8 cellular contexts compared by ENCODE assay signal in the genomic region with DNA sequence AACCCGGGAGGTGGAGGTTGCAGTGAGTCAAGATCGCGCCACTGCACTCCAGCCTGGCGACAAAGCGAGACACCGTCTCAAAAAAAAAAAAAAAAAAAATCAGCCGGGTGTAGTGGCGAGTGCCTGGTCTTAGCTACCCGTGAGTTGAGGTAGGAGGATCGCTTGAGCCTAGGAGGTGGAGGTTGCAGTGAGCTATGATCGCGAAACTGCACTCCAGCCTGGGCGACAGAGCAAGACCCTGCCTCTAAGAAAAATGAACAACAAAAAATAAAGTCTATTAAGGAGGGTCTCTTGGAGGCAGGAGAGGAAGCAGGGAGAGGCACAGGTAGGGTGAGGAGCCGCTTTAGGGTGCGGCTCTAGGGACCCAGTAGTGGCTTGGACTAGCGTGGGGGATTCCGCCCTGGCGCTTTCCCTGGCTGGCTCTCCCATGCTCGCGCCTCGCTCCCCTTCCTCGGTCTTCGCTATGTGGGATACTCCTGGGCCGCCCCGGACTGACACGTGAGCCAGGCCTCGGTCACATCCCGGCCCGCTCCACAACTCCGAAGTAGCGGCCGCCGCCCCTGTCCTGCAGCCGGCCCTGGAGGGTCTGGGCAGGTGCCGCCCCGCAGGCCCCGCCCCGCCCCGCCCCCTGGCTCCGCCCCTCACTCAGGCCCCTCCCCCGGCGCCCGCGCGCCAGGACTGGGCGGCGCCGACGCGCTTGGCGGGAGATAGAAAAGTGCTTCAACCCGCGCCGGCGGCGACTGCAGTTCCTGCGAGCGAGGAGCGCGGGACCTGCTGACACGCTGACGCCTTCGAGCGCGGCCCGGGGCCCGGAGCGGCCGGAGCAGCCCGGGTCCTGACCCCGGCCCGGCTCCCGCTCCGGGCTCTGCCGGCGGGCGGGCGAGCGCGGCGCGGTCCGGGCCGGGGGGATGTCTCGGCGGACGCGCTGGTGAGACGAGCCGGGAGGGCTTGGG. TPM values are rescaled to one million over a fixed set of nuclear protein-coding genes. Genes with fewer than 3 reads are reported as not detected.
DNase-seq lines count a peak whose midpoint lies in the region; ATAC-seq and TF ChIP-seq lines count a peak whose summit lies in the region.

A gene (plus strand): TSS at position 739 of the 953 bp plus-strand sequence. CDS start 170 bp downstream, at position 909.

- H2AFZ ChIP-seq in SU-DHL-6 (ENCODE audit: low read depth, low read length, severe bottlenecking): peak within 1 kb of the TSS; percentile 72
- peak within 1 kb of the TSS; percentile 62 for H2AFZ ChIP-seq in smooth muscle cell (ENCODE audit: low read depth)

- no peaks in the 10 kb centered on the region for H3K27me3 ChIP-seq in SU-DHL-6 (ENCODE audit: low read length)
- no peaks in the 10 kb centered on the region for H3K27me3 ChIP-seq in smooth muscle cell (ENCODE audit: low read depth)

- 10% methylated on average over 58 of the region's 90 CpGs for WGBS in smooth muscle cell (ENCODE audit: low lambda C conversion rate)

- H3K9me3 ChIP-seq in SU-DHL-6 (ENCODE audit: insufficient read depth, low read length) (no peaks in the 10 kb centered on the region), smooth muscle cell (replicated peaks; ENCODE audit: low read depth) (no peaks in the 10 kb centered on the region)

- H3K4me1 ChIP-seq in smooth muscle cell (ENCODE audit: low read depth): no peaks in the 10 kb centered on the region

- peak within 1 kb of the TSS; percentile 87 for H3K4me3 ChIP-seq in GM08714 (ENCODE audit: low read length)
- H3K4me3 ChIP-seq in LNCaP clone FGC (ENCODE audit: low read depth, low read length): peak within 1 kb of the TSS; percentile 59
- H3K4me3 ChIP-seq in SU-DHL-6 (ENCODE audit: insufficient read depth, low read length, poor library complexity, severe bottlenecking): peak within 1 kb of the TSS; percentile 81
- peak within 1 kb of the TSS; percentile 44 for H3K4me3 ChIP-seq in smooth muscle cell

- intact Hi-C loops in left ventricle myocardium superior (cut with micrococcal nuclease): no loop called here

- TF ChIP-seq CTCF in LNCaP clone FGC (IDR thresholded peaks at IDR 0.05; ENCODE audit: control insufficient read depth, extremely low read depth, insufficient read depth) (no peak), SU-DHL-6 (IDR thresholded peaks at IDR 0.05; ENCODE audit: insufficient read depth, low read length, poor library complexity, severe bottlenecking) (no peak), smooth muscle cell (IDR thresholded peaks at IDR 0.05; ENCODE audit: borderline replicate concordance, insufficient read depth, poor library complexity, severe bottlenecking) (no peak)

- H3F3A ChIP-seq in SU-DHL-6 (ENCODE audit: insufficient read depth) (0 out of 2 replicates have a peak, but pooled peaks cover 3% of the 10 kb centered on the region), smooth muscle cell (ENCODE audit: low read depth) (no peaks in the 10 kb centered on the region)

- peak within 1 kb of the TSS; percentile 53 for H3K27ac ChIP-seq in SU-DHL-6 (ENCODE audit: low read depth, low read length)
- no peak within 1 kb of the TSS for H3K27ac ChIP-seq in smooth muscle cell (ENCODE audit: low read depth)

- peak; percentile 91 to 96 for ATAC-seq in activated naive CD4-positive, alpha-beta T cell treated with anti-CD3 and anti-CD28 coated beads, Interleukin-2, amount 50 U/mL, for 72 hours
- peak; percentile 77 for ATAC-seq in left ventricle myocardium superior

- H3K79me2 ChIP-seq in SU-DHL-6 (ENCODE audit: insufficient read depth, low read length): peaks cover 41% of the 10 kb centered on the region
- no peaks in the 10 kb centered on the region for H3K79me2 ChIP-seq in smooth muscle cell (ENCODE audit: low read depth)

- DNase-seq in H4 (ENCODE audit: low spot score) (peak; percentile 36), LNCaP clone FGC (ENCODE audit: low read depth) (peak; percentile 15), left ventricle myocardium superior (peak; percentile 51), smooth muscle cell (lab: John Stamatoyannopoulos, UW; ENCODE audit: unreplicated experiment) (no peak), ureter (ENCODE audit: low spot score) (no peak)
- peak; percentile 73 to 75 for DNase-seq in activated naive CD4-positive, alpha-beta T cell treated with anti-CD3 and anti-CD28 coated beads, Interleukin-2, amount 50 U/mL, for 72 hours (ENCODE audit: low spot score in 2 of 2)

- no peaks in the 10 kb centered on the region for H3K9me3 Mint-ChIP-seq in activated naive CD4-positive, alpha-beta T cell treated with anti-CD3 and anti-CD28 coated beads, Interleukin-2, amount 50 U/mL, for 72 hours

- no peaks in the 10 kb centered on the region; the same call in 1 of the 2 replicates for H4K20me1 ChIP-seq in SU-DHL-6 (ENCODE audit: low read depth, low read length)
- H4K20me1 ChIP-seq in smooth muscle cell (ENCODE audit: low read depth): no peaks in the 10 kb centered on the region

- peak within 1 kb of the TSS; percentile 87 for H3K9ac ChIP-seq in SU-DHL-6 (ENCODE audit: low read length)
- H3K9ac ChIP-seq in smooth muscle cell (ENCODE audit: low read depth): no peak within 1 kb of the TSS

- H3K9me2 ChIP-seq in SU-DHL-6 (replicated peaks; ENCODE audit: insufficient read depth, low read length): no peaks in the 10 kb centered on the region

- peak within 1 kb of the TSS; percentile 64 for H3K4me2 ChIP-seq in SU-DHL-6 (ENCODE audit: low read depth, low read length, poor library complexity, severe bottlenecking)
- peak within 1 kb of the TSS; percentile 86 for H3K4me2 ChIP-seq in smooth muscle cell

- peaks cover 13 to 21% of the 10 kb centered on the region in 2 donors for H3K36me3 Mint-ChIP-seq in activated naive CD4-positive, alpha-beta T cell treated with anti-CD3 and anti-CD28 coated beads, Interleukin-2, amount 50 U/mL, for 72 hours

- H3K36me3 ChIP-seq in SU-DHL-6 (ENCODE audit: low read length) (no peaks in the 10 kb centered on the region), smooth muscle cell (ENCODE audit: low read depth) (no peaks in the 10 kb centered on the region)

- peak within 1 kb of the TSS; percentile 77 to 78 for H3K27ac Mint-ChIP-seq in activated naive CD4-positive, alpha-beta T cell treated with anti-CD3 and anti-CD28 coated beads, Interleukin-2, amount 50 U/mL, for 72 hours

RNA-seq across cellular contexts. Expression of the gene that starts here (rescaled TPM):
- 21.3 and 40.8 TPM in 2 replicates for total RNA-seq in H4 (2014; rRNA removed; shearing (Covaris generic))
- 100 to 1,000 TPM in 1 of 2 donors, 10 to 100 TPM in 1; 82.6 to 140 TPM for total RNA-seq in activated naive CD4-positive, alpha-beta T cell treated with anti-CD3 and anti-CD28 coated beads, Interleukin-2, amount 50 U/mL, for 72 hours
- total RNA-seq in left ventricle myocardium superior: 0.84 TPM
- total RNA-seq in smooth muscle cell: 3.4 and 8.6 TPM in 2 replicates
- 25.7 and 26.2 TPM in 2 replicates for polyA plus RNA-seq in smooth muscle cell
- 0.60 TPM for total RNA-seq in ureter

Comparison
In these comparisons a context has a peak if more than half of its experiments do, and no peak if none do; other contexts are left out.
1. Peak in DNase-seq and ATAC-seq in left ventricle myocardium superior; RNA of the gene not detected or under 1 TPM.
2. DNase-seq: peak in H4 (single experiment), LNCaP clone FGC (single experiment) and activated naive CD4-positive, alpha-beta T cell treated with anti-CD3 and anti-CD28 coated beads, Interleukin-2, amount 50 U/mL, for 72 hours (2 of 2); none in smooth muscle cell (single experiment) and ureter (single experiment).
3. Peak in every context shown above with its lines, with median percentiles within 50 percentile points of each other: H3K4me3 ChIP-seq.